In genomic region chr12:118370601-118371000, GRCh38 we compare ENCODE assay signal across 8 cellular contexts. TPM values are rescaled to one million over a fixed set of nuclear protein-coding genes. Genes with fewer than 3 reads are reported as not detected.
DNase-seq lines count a peak whose midpoint lies in the region; ATAC-seq and TF ChIP-seq lines count a peak whose summit lies in the region.

No MANE protein-coding gene starts in this region.

- H3K27me3 ChIP-seq in SK-N-SH (ENCODE audit: insufficient read depth) (no peaks in the 10 kb centered on the region), esophagus muscularis mucosa (no peaks in the 10 kb centered on the region), parathyroid adenoma (ENCODE audit: control insufficient read depth, insufficient read depth, low read length) (no peaks in the 10 kb centered on the region)

- H3K4me1 ChIP-seq in ES-I3 (ENCODE audit: insufficient read depth, low read length), result peaks cover 7% of the 10 kb centered on the region
- H3K4me1 ChIP-seq in SK-N-SH (ENCODE audit: control insufficient read depth in 1 of 2, insufficient read depth in 2 of 2, low read depth in 1 of 2, low read length in 1 of 2), result peaks cover 8 to 12% of the 10 kb centered on the region in 2 experiments; a peak in 3 of 4 replicates
- H3K4me1 ChIP-seq in esophagus muscularis mucosa, result peaks cover 29 to 50% (median 44%) of the 10 kb centered on the region in 4 donors
- peaks cover 5% of the 10 kb centered on the region for H3K4me1 ChIP-seq in parathyroid adenoma

- H3K9me3 ChIP-seq in ES-I3 (ENCODE audit: control insufficient read depth, insufficient read depth, low read length) (no peaks in the 10 kb centered on the region), SK-N-SH (no peaks in the 10 kb centered on the region), esophagus muscularis mucosa (no peaks in the 10 kb centered on the region), parathyroid adenoma (ENCODE audit: control insufficient read depth, low read length) (no peaks in the 10 kb centered on the region)

- peaks cover 8% of the 10 kb centered on the region for H3F3A ChIP-seq in SK-N-SH (replicated peaks; ENCODE audit: insufficient read depth)

- H2AFZ ChIP-seq in SK-N-SH (ENCODE audit: low read depth) (peak overlapping the region; percentile 69), parathyroid adenoma (peak overlapping the region; percentile 92)

- H3K4me2 ChIP-seq in SK-N-SH (peak overlapping the region; percentile 93), parathyroid adenoma (ENCODE audit: low read length) (peak overlapping the region; percentile 89)

- TF ChIP-seq CTCF in SK-N-SH (IDR thresholded peaks at IDR 0.05) (no peak), esophagus muscularis mucosa (IDR thresholded peaks at IDR 0.05) (no peak), parathyroid adenoma (IDR thresholded peaks at IDR 0.05) (no peak)

- H3K9me2 ChIP-seq in SK-N-SH, result no peaks in the 10 kb centered on the region

- CTCF ChIA-PET in SK-N-SH (lab: Yijun Ruan, JAX) (interaction anchor here (1.2 to 1.6 kb wide), 3 partner anchors 188 to 208 kb away, joined by 3 to 7 read pairs (median 6); no protein-coding TSS in a partner anchor), HEK293T (lab: Yijun Ruan, JAX) (interaction anchor here (0.8 to 1.3 kb wide), 2 partner anchors 74 to 189 kb away, joined by 3 to 4 read pairs; no protein-coding TSS in a partner anchor)

- POLR2A ChIA-PET in SK-N-SH (lab: Yijun Ruan, JAX) (interaction anchor here (0.8 kb wide), 1 partner anchor 183 kb away, joined by 3 read pairs; no protein-coding TSS in a partner anchor), HEK293T (lab: Yijun Ruan, JAX) (interaction anchor here (0.8 to 1.9 kb wide), 2 partner anchors 183 to 235 kb away, joined by 3 to 7 read pairs; partner anchors contain the start of gene PEBP1)

- TF ChIP-seq RAD21 in SK-N-SH (IDR thresholded peaks at IDR 0.05; ENCODE audit: low read length), result no peak

- H3K36me3 ChIP-seq in ES-I3 (ENCODE audit: insufficient read depth, low read length) (no peaks in the 10 kb centered on the region), SK-N-SH (replicated peaks in 1 of 2; ENCODE audit: control insufficient read depth in 1 of 2, insufficient read depth in 2 of 2, low read length in 1 of 2) (no peaks in the 10 kb centered on the region), esophagus muscularis mucosa (no peaks in the 10 kb centered on the region), parathyroid adenoma (ENCODE audit: control insufficient read depth, insufficient read depth, low read length) (no peaks in the 10 kb centered on the region)

- WGBS in SK-N-SH (ENCODE audit: low lambda C conversion rate), result 35% methylated on average over 3 of the region's 3 CpGs
- 40% methylated on average over 3 of the region's 3 CpGs for WGBS in esophagus muscularis mucosa

- no peak for ATAC-seq in HG02981 (IDR thresholded peaks at IDR 0.05; ENCODE audit: unreplicated experiment)

- DNase-seq in SK-N-SH, result peak; percentile 34
- no peak for DNase-seq in esophagus muscularis mucosa (ENCODE audit: extremely low spot score)
- DNase-seq in HEK293T (ENCODE audit: extremely low spot score), result no peak
- no peak for DNase-seq in activated effector memory CD4-positive, alpha-beta T cell treated with anti-CD3 and anti-CD28 coated beads, Interleukin-2, amount 50 U/mL, for 16 hours
- no peak for DNase-seq in H4 (ENCODE audit: low spot score)

- TF ChIP-seq EP300 in SK-N-SH (IDR thresholded peaks at IDR 0.05; ENCODE audit: borderline replicate concordance in 1 of 2, low read depth in 1 of 2, low read length in 1 of 2) (0 out of 4 replicates have a peak, but pooled peaks of 1 of the 2 experiments have one; percentile 34), esophagus muscularis mucosa (IDR thresholded peaks at IDR 0.05) (no peak)

- H3K9ac ChIP-seq in ES-I3 (ENCODE audit: low read depth, low read length), result peak overlapping the region; percentile 86; the same call in 1 of the 2 replicates
- peak overlapping the region; percentile 79 for H3K9ac ChIP-seq in SK-N-SH
- H3K9ac ChIP-seq in parathyroid adenoma, result no peak overlapping the region

- H3K27ac ChIP-seq in SK-N-SH (ENCODE audit: low read depth in 2 of 2, low read length in 1 of 2), result peak overlapping the region in 1 of 2 experiments; percentile 71; a peak in 2 of 4 replicates
- peak overlapping the region in 3 of 4 donors; percentile 79 to 96 (median 94) for H3K27ac ChIP-seq in esophagus muscularis mucosa (replicated peaks in 1 of 4)
- H3K27ac ChIP-seq in parathyroid adenoma, result no peak overlapping the region

- H4K20me1 ChIP-seq in SK-N-SH (ENCODE audit: insufficient read depth), result no peaks in the 10 kb centered on the region

- H3K79me2 ChIP-seq in SK-N-SH (ENCODE audit: insufficient read depth) (peaks cover 67% of the 10 kb centered on the region), parathyroid adenoma (peaks cover 14% of the 10 kb centered on the region)

- intact Hi-C loops in esophagus muscularis mucosa (cut with DNase I), result loop anchor here (5.0 kb wide), 1 partner anchor 308 kb away; the partner anchor contains the start of gene WSB2

- TF ChIP-seq POLR2A in esophagus muscularis mucosa (IDR thresholded peaks at IDR 0.05; ENCODE audit: low read depth), result no peak

- peak overlapping the region; percentile 59 to 91; a peak in 3 of 4 replicates for H3K4me3 ChIP-seq in SK-N-SH (ENCODE audit: low read depth in 2 of 2, low read length in 1 of 2)
- peak overlapping the region; percentile 84 to 95 (median 88) for H3K4me3 ChIP-seq in esophagus muscularis mucosa
- H3K4me3 ChIP-seq in parathyroid adenoma (ENCODE audit: low read depth, low read length), result peak overlapping the region; percentile 94

TF ChIP-seq in SK-N-SH, 30 proteins besides CTCF, POLR2A, EP300 and RAD21:
- TF ChIP-seq RCOR1 (IDR thresholded peaks at IDR 0.05; ENCODE audit: low read length) (peak; percentile 74; the same call in 1 of the 2 replicates), GATA2 (CRISPR knock-in tag; IDR thresholded peaks at IDR 0.05) (0 out of 2 replicates have a peak, but pooled peaks have one; percentile 19), FOXJ3 (CRISPR knock-in tag; IDR thresholded peaks at IDR 0.05) (no peak)

TF ChIP-seq in HEK293T, 16 proteins besides CTCF, POLR2A, EP300 and RAD21:
- TF ChIP-seq HDGF (IDR thresholded peaks at IDR 0.05; ENCODE audit: borderline replicate concordance), result no peak

RNA-seq across cellular contexts. Expression of gene TAOK3, which starts 2.1 kb away (rescaled TPM):
- polyA plus RNA-seq in SK-N-SH (2012; rRNA removed), result 18.1 and 20.6 TPM in 2 replicates
- 23.6 and 26.1 TPM in 2 replicates for polyA plus RNA-seq in SK-N-SH (2012; cell fraction: cytosol; rRNA removed)
- polyA plus RNA-seq in SK-N-SH (2012; cell fraction: nucleus; rRNA removed), result 24.4 and 31.0 TPM in 2 replicates
- total RNA-seq in esophagus muscularis mucosa, result 10 to 100 TPM; 34.6 to 44.9 (median 39.6) TPM
- total RNA-seq in H4 (2014; rRNA removed; shearing (Covaris generic)), result 14.1 and 24.1 TPM in 2 replicates

RNA-seq across cellular contexts. Expression of gene SUDS3, which starts 5.8 kb away (rescaled TPM):
- 15.0 and 21.8 TPM in 2 replicates for polyA plus RNA-seq in SK-N-SH (2012; rRNA removed)
- 17.4 and 17.5 TPM in 2 replicates for polyA plus RNA-seq in SK-N-SH (2012; cell fraction: cytosol; rRNA removed)
- polyA plus RNA-seq in SK-N-SH (2012; cell fraction: nucleus; rRNA removed), result 46.3 and 50.3 TPM in 2 replicates
- total RNA-seq in esophagus muscularis mucosa, result 10 to 100 TPM; 34.5 to 76.0 (median 62.7) TPM
- 21.0 and 34.2 TPM in 2 replicates for total RNA-seq in H4 (2014; rRNA removed; shearing (Covaris generic))
